ENCODE assay signal across 14 cellular contexts in genomic region chr6:5205035-5205469, GRCh38. TPM values are rescaled to one million over a fixed set of nuclear protein-coding genes. Genes with fewer than 3 reads are reported as not detected.
DNase-seq lines count a peak whose midpoint lies in the region; ATAC-seq and TF ChIP-seq lines count a peak whose summit lies in the region.
"Had no signal": no experiment of that assay in that cellular context is flagged by ENCODE, and none has a peak within 500 bp of the region (broad histone marks: within the 10 kb centered on the region; RNA-seq: fewer than 3 reads in every experiment).

No MANE protein-coding gene starts in this region.

- in situ Hi-C loops in IMR-90 (cut with MboI; ENCODE audit: low sequenced_read_pairs), result loop anchor here (25.0 kb wide), 1 partner anchor 1332 kb away; no protein-coding TSS in a partner anchor

- H3K9me3 ChIP-seq in IMR-90 (ENCODE audit: control insufficient read depth, insufficient read depth, low read length), result no peaks in the 10 kb centered on the region
- H3K9me3 ChIP-seq in esophagus (ENCODE audit: control insufficient read depth in 2 of 2, insufficient read depth in 1 of 2, low read depth in 1 of 2, low read length in 1 of 2), result no peaks in the 10 kb centered on the region
- no peaks in the 10 kb centered on the region for H3K9me3 ChIP-seq in thyroid gland
- H3K9me3 ChIP-seq: SJCRH30 had no signal

- no peak overlapping the region for H2BK15ac ChIP-seq in IMR-90 (ENCODE audit: low read depth, low read length)

- H3K27me3 ChIP-seq in IMR-90 (ENCODE audit: control insufficient read depth, insufficient read depth, low read length), result no peaks in the 10 kb centered on the region
- H3K27me3 ChIP-seq in esophagus (ENCODE audit: control insufficient read depth in 1 of 2, insufficient read depth in 2 of 2, low read length in 2 of 2), result no peaks in the 10 kb centered on the region
- no peaks in the 10 kb centered on the region for H3K27me3 ChIP-seq in thyroid gland
- H3K27me3 ChIP-seq: SJCRH30 had no signal

- H4K5ac ChIP-seq in IMR-90 (ENCODE audit: low read depth, low read length), result no peak overlapping the region

- intact Hi-C loops in IMR-90 (cut with micrococcal nuclease), result loop anchor here (5.0 kb wide), 1 partner anchor 48 kb away; no protein-coding TSS in a partner anchor
- intact Hi-C loops in thyroid gland (cut with DNase I), result no loop called here

- H2AK5ac ChIP-seq in IMR-90 (ENCODE audit: low read depth, low read length), result no peak overlapping the region; the same call in 1 of the 2 replicates

- peak overlapping the region; percentile 61 for H3K27ac Mint-ChIP-seq in mesothelial cell of epicardium
- H3K27ac Mint-ChIP-seq: activated B cell treated with CpG ODN at 0.5 μM for 24 hours had no signal

- TF ChIP-seq CTCF in IMR-90 (conservative IDR thresholded peaks at IDR 0.05; ENCODE audit: low read depth, low read length), result no peak
- TF ChIP-seq CTCF in mesothelial cell of epicardium (IDR thresholded peaks at IDR 0.05; ENCODE audit: unreplicated experiment), result no peak
- no peak for TF ChIP-seq CTCF in thyroid gland (IDR thresholded peaks at IDR 0.05)

- no peaks in the 10 kb centered on the region for H4K20me1 ChIP-seq in IMR-90 (ENCODE audit: insufficient read depth, low read length)

- no peak overlapping the region for H4K91ac ChIP-seq in IMR-90 (ENCODE audit: insufficient read depth, low read depth, low read length)

- no peak overlapping the region for H3K4me3 Mint-ChIP-seq in mesothelial cell of epicardium
- H3K4me3 Mint-ChIP-seq: activated B cell treated with CpG ODN at 0.5 μM for 24 hours; activated T-cell treated with anti-CD3 and anti-CD28 coated beads, Interleukin-2, amount 50 U/mL, for 4 hours; CD4-positive, CD25-positive, alpha-beta regulatory T cell had no signal

- H2AK9ac ChIP-seq in IMR-90 (replicated peaks; ENCODE audit: low read depth, low read length, poor library complexity), result no peak overlapping the region

- H3K4me3 ChIP-seq in IMR-90 (ENCODE audit: insufficient read depth, low read depth, low read length) (no peak overlapping the region), esophagus (ENCODE audit: low read depth in 1 of 2, low read length in 2 of 2) (no peak overlapping the region), thyroid gland (replicated peaks in 1 of 3) (no peak overlapping the region)
- H3K4me3 ChIP-seq: SJCRH30 had no signal

- TF ChIP-seq RAD21 in IMR-90 (IDR thresholded peaks at IDR 0.05; ENCODE audit: low read length), result no peak

- no peak overlapping the region for H2BK5ac ChIP-seq in IMR-90 (ENCODE audit: low read depth, low read length, poor library complexity, severe bottlenecking)

- DNase-seq in IMR-90 (no peak), mesothelial cell of epicardium (ENCODE audit: low spot score in 2 of 2, unreplicated experiment in 2 of 2) (no peak), thyroid gland (no peak), NCI-H2081 (lab: John Stamatoyannopoulos, UW) (no peak)
- DNase-seq: activated B cell treated with CpG ODN at 0.5 μM for 24 hours; activated T-cell treated with anti-CD3 and anti-CD28 coated beads, Interleukin-2, amount 50 U/mL, for 4 hours; CD4-positive, CD25-positive, alpha-beta regulatory T cell; NCI-H1105; NCI-H774 had no signal

- no peak overlapping the region for H2BK20ac ChIP-seq in IMR-90 (ENCODE audit: low read depth, low read length)

- H3K9ac ChIP-seq in IMR-90 (ENCODE audit: low read depth, low read length), result no peak overlapping the region

- no peak overlapping the region; the same call in 1 of the 2 replicates for H3K23ac ChIP-seq in IMR-90 (ENCODE audit: low read depth, low read length)

- H3K4me1 ChIP-seq in IMR-90 (ENCODE audit: control insufficient read depth, insufficient read depth, low read length) (peaks cover 10% of the 10 kb centered on the region), esophagus (ENCODE audit: control insufficient read depth in 2 of 2, insufficient read depth in 2 of 2, low read length in 1 of 2) (peaks cover 0 to 10% of the 10 kb centered on the region in 2 donors), thyroid gland (peaks cover 25 to 40% of the 10 kb centered on the region in 2 donors)

- H3K56ac ChIP-seq in IMR-90 (ENCODE audit: extremely low read depth, insufficient read depth, low read length), result no peak overlapping the region

- no peak overlapping the region for H3K4me2 ChIP-seq in IMR-90 (ENCODE audit: low read depth, low read length)

- dilution Hi-C loops in IMR-90 (cut with HindIII; ENCODE audit: low sequenced_read_pairs, unreplicated experiment), result no loop called here

- ATAC-seq in IMR-90 (ENCODE audit: low read depth) (no peak), HG02885 (IDR thresholded peaks at IDR 0.05; ENCODE audit: poor library complexity, unreplicated experiment) (no peak), GM18520 (IDR thresholded peaks at IDR 0.05; ENCODE audit: unreplicated experiment) (no peak), GM21515 (IDR thresholded peaks at IDR 0.05; ENCODE audit: unreplicated experiment) (no peak)
- ATAC-seq: activated T-cell treated with anti-CD3 and anti-CD28 coated beads, Interleukin-2, amount 50 U/mL, for 4 hours had no signal

- H3K4ac ChIP-seq in IMR-90 (ENCODE audit: low read depth, low read length), result no peak overlapping the region

- TF ChIP-seq POLR2A in IMR-90 (IDR thresholded peaks at IDR 0.05; ENCODE audit: low read depth, low read length), result no peak
- no peak for TF ChIP-seq POLR2A in thyroid gland (IDR thresholded peaks at IDR 0.05)

- no peak overlapping the region for H2BK120ac ChIP-seq in IMR-90 (ENCODE audit: low read depth, low read length)

- peaks cover 62% of the 10 kb centered on the region for H3K4me1 Mint-ChIP-seq in mesothelial cell of epicardium

- H3K18ac ChIP-seq in IMR-90 (ENCODE audit: low read depth, low read length), result no peak overlapping the region

- no TSS peak for BruUV-seq in IMR-90 (replicated peaks; lab: Mats Ljungman, UMichigan)

- H3K36me3 ChIP-seq in IMR-90 (ENCODE audit: control insufficient read depth, insufficient read depth, low read length) (no peaks in the 10 kb centered on the region), esophagus (ENCODE audit: control insufficient read depth in 2 of 2, insufficient read depth in 2 of 2, low read length in 1 of 2) (no peaks in the 10 kb centered on the region), thyroid gland (no peaks in the 10 kb centered on the region)
- H3K36me3 ChIP-seq: SJCRH30 had no signal

- peaks cover 14% of the 10 kb centered on the region for H3K9me1 ChIP-seq in IMR-90 (ENCODE audit: insufficient read depth, low read length)

- H3K79me1 ChIP-seq in IMR-90 (ENCODE audit: low read depth in 1 of 2, low read length in 2 of 2), result peaks cover 0 to 8% of the 10 kb centered on the region in 2 experiments; a peak in 1 of 4 replicates

- 75% methylated on average over 2 of the region's 5 CpGs; no CpG with 5 or more reads in 1 of the 2 experiments for WGBS in IMR-90 (ENCODE audit: extremely low coverage in 2 of 2, insufficient read length in 1 of 2), 2 experiments
- 60 to 61% methylated on average over 5 of the region's 5 CpGs for WGBS in esophagus, 2 donors
- WGBS in thyroid gland, 2 donors, result 61 to 73% methylated on average over 5 of the region's 5 CpGs

- CTCF ChIA-PET in IMR-90 (lab: Yijun Ruan, JAX), result interaction anchor here (1.1 to 1.2 kb wide), 2 partner anchors 10 to 11 kb away, joined by 4 to 9 read pairs; no protein-coding TSS in a partner anchor

- H3K36me3 Mint-ChIP-seq in mesothelial cell of epicardium, result no peaks in the 10 kb centered on the region

- POLR2A ChIA-PET in IMR-90 (lab: Charles Lee; ENCODE audit: unreplicated experiment), result no interaction called here

- H3K27ac ChIP-seq in IMR-90 (ENCODE audit: insufficient read depth, low read length) (no peak overlapping the region), esophagus (ENCODE audit: low read depth in 2 of 2, low read length in 1 of 2) (peak overlapping the region; percentile 30 to 45), thyroid gland (peak overlapping the region; percentile 53 to 66 (median 57))
- H3K27ac ChIP-seq: SJCRH30 had no signal

- H3K14ac ChIP-seq in IMR-90 (replicated peaks; ENCODE audit: low read depth, low read length), result peak overlapping the region; percentile 4; the same call in 1 of the 2 replicates

- H2AFZ ChIP-seq in IMR-90 (replicated peaks; ENCODE audit: low read length, poor library complexity), result no peak overlapping the region

- H3K9me3 Mint-ChIP-seq in mesothelial cell of epicardium, result no peaks in the 10 kb centered on the region
- H3K9me3 Mint-ChIP-seq: activated B cell treated with CpG ODN at 0.5 μM for 24 hours; activated T-cell treated with anti-CD3 and anti-CD28 coated beads, Interleukin-2, amount 50 U/mL, for 4 hours; CD4-positive, CD25-positive, alpha-beta regulatory T cell had no signal

- H3K27me3 Mint-ChIP-seq in mesothelial cell of epicardium (ENCODE audit: low read depth), result no peaks in the 10 kb centered on the region
- H3K27me3 Mint-ChIP-seq: activated B cell treated with CpG ODN at 0.5 μM for 24 hours; CD4-positive, CD25-positive, alpha-beta regulatory T cell had no signal

- no peak overlapping the region for H4K8ac ChIP-seq in IMR-90 (ENCODE audit: low read depth in 2 of 2, low read length in 2 of 2)

TF ChIP-seq in IMR-90, 13 proteins besides CTCF, POLR2A, EP300 and RAD21 (continues in another document):
- TF ChIP-seq SMC3 (IDR thresholded peaks at IDR 0.05; ENCODE audit: low read depth, low read length), result no peak
- TF ChIP-seq ELK1 (IDR thresholded peaks at IDR 0.05; ENCODE audit: borderline replicate concordance, low read depth, low read length), result no peak
- TF ChIP-seq RCOR1 (IDR thresholded peaks at IDR 0.05; ENCODE audit: insufficient replicate concordance, low read length), result no peak

RNA-seq across cellular contexts. Expression of gene LYRM4, which starts 55.7 kb away (rescaled TPM):
- total RNA-seq in IMR-90 (2012; rRNA removed) (11.5 and 16.1 TPM in 2 replicates), mesothelial cell of epicardium (35.5 to 40.6 TPM (median 37.4 TPM) in 3 replicates), thyroid gland (10 to 100 TPM; 26.7 to 32.2 (median 29.5) TPM)
- polyA plus RNA-seq in IMR-90 (2012; rRNA removed) (25.9 and 26.6 TPM in 2 replicates), esophagus (10 to 100 TPM; 10.3 to 12.8 TPM)
- polyA plus RNA-seq in IMR-90 (2012; cell fraction: cytosol; rRNA removed), result 14.7 and 33.0 TPM in 2 replicates
- polyA plus RNA-seq in IMR-90 (2012; cell fraction: nucleus; rRNA removed; ENCODE audit: low replicate concordance), result 4.4 and 11.8 TPM in 2 replicates

RNA-seq across cellular contexts. Expression of gene FARS2, which starts 56.3 kb away (rescaled TPM):
- total RNA-seq in IMR-90 (2012; rRNA removed), result 26.1 and 28.9 TPM in 2 replicates
- 10.7 and 12.1 TPM in 2 replicates for polyA plus RNA-seq in IMR-90 (2012; rRNA removed)
- 8.2 and 11.1 TPM in 2 replicates for polyA plus RNA-seq in IMR-90 (2012; cell fraction: cytosol; rRNA removed)
- 6.5 and 6.6 TPM in 2 replicates for polyA plus RNA-seq in IMR-90 (2012; cell fraction: nucleus; rRNA removed; ENCODE audit: low replicate concordance)
- polyA plus RNA-seq in esophagus, result 10 to 100 TPM in 1 of 2 donors, 1 to 10 TPM in 1; 5.0 to 10.5 TPM
- total RNA-seq in mesothelial cell of epicardium, result 19.8 to 20.1 TPM (median 19.9 TPM) in 3 replicates
- 10 to 100 TPM; 27.4 to 47.1 (median 34.2) TPM for total RNA-seq in thyroid gland
